Comparison of ENCODE assay signal across 8 cellular contexts in the genomic region with DNA sequence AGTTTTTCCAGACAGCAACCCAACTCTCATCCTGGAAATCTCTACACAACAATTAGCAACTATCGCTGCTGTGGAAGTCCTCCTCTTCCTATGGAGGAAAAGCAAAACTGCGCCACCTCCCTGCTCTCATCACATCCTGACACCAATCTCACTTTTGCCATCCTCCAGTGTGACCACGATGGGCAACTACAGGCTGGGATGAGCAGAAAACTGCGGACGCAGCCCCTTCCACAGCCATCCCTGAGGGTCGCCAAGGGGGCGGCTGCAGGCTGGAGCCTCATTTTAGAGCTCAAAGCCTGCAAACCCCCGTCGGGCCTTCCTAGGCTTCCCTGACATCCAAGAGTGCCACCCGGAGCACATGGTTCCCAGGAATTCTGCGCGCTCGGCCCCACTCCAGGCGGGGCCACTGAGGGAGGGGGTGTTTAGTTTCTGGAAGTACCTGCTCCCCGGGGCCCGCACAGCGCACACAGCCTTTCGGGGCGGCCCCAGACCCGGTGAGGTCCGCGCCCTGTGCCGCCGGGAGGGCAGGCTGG. TPM values are rescaled to one million over a fixed set of nuclear protein-coding genes. Genes with fewer than 3 reads are reported as not detected.
DNase-seq lines count a peak whose midpoint lies in the region; ATAC-seq and TF ChIP-seq lines count a peak whose summit lies in the region.

No MANE protein-coding gene starts in this region.

- POLR2A ChIA-PET in AG04450 (lab: Yijun Ruan, JAX) = no interaction called here

- no peaks in the 10 kb centered on the region; the same call in 1 of the 2 replicates for H3K9me3 ChIP-seq in AG04450 (ENCODE audit: control insufficient read depth, insufficient read depth, low read length)
- H3K9me3 ChIP-seq in SJSA1 (replicated peaks) = peaks cover 3% of the 10 kb centered on the region; the same call in 1 of the 2 replicates
- no peaks in the 10 kb centered on the region for H3K9me3 ChIP-seq in esophagus (ENCODE audit: control insufficient read depth in 2 of 2, insufficient read depth in 1 of 2, low read depth in 1 of 2, low read length in 1 of 2)
- no peaks in the 10 kb centered on the region for H3K9me3 ChIP-seq in osteoblast (ENCODE audit: low read depth, low read length)

- peaks cover 19% of the 10 kb centered on the region for H3K36me3 ChIP-seq in SJSA1
- peaks cover 0 to 6% of the 10 kb centered on the region in 2 donors for H3K36me3 ChIP-seq in esophagus (ENCODE audit: control insufficient read depth in 2 of 2, insufficient read depth in 2 of 2, low read length in 1 of 2)
- peaks cover 18% of the 10 kb centered on the region for H3K36me3 ChIP-seq in osteoblast (ENCODE audit: insufficient read depth, low read length)

- H2AFZ ChIP-seq in osteoblast (ENCODE audit: low read length) = peak overlapping the region; percentile 73

- H4K20me1 ChIP-seq in osteoblast (ENCODE audit: insufficient read depth, low read length) = peaks cover 15% of the 10 kb centered on the region

- 16% methylated on average over 24 of the region's 24 CpGs for WGBS in esophagus, 2 donors

- no peak overlapping the region for H3K27ac ChIP-seq in AG04450 (ENCODE audit: low read depth, low read length)
- no peak overlapping the region for H3K27ac ChIP-seq in SJSA1
- H3K27ac ChIP-seq in esophagus (ENCODE audit: low read depth in 2 of 2, low read length in 1 of 2) = no peak overlapping the region
- no peak overlapping the region for H3K27ac ChIP-seq in osteoblast (ENCODE audit: low read depth, low read length)

- CTCF ChIA-PET in AG04450 (lab: Charles Lee) = no interaction called here

- peak overlapping the region; percentile 68 for H3K4me3 ChIP-seq in AG04450 (ENCODE audit: low read depth, low read length)
- peak overlapping the region; percentile 70 for H3K4me3 ChIP-seq in GM08714 (ENCODE audit: low read length)
- peak overlapping the region; percentile 66 for H3K4me3 ChIP-seq in SJSA1
- H3K4me3 ChIP-seq in esophagus (ENCODE audit: low read depth in 1 of 2, low read length in 2 of 2) = peak overlapping the region; percentile 63 to 67
- H3K4me3 ChIP-seq in osteoblast (ENCODE audit: insufficient read depth, low read length) = peak overlapping the region; percentile 65

- H3K4me2 ChIP-seq in osteoblast (ENCODE audit: insufficient read depth, low read length) = peak overlapping the region; percentile 82

- no peak; the same call in 1 of the 2 replicates for TF ChIP-seq CTCF in AG04450 (IDR thresholded peaks at IDR 0.05; ENCODE audit: low read depth, low read length)
- TF ChIP-seq CTCF in osteoblast (IDR thresholded peaks at IDR 0.05; ENCODE audit: extremely low read depth, low read depth, low read length) = peak; percentile 22

- peaks cover 17% of the 10 kb centered on the region for H3K4me1 ChIP-seq in SJSA1 (replicated peaks)
- H3K4me1 ChIP-seq in esophagus (ENCODE audit: control insufficient read depth in 2 of 2, insufficient read depth in 2 of 2, low read length in 1 of 2) = peaks cover 3 to 14% of the 10 kb centered on the region in 2 donors
- H3K4me1 ChIP-seq in osteoblast (ENCODE audit: insufficient read depth, low read length) = peaks cover 8% of the 10 kb centered on the region

- DNase-seq in AG04450 (ENCODE audit: low read depth, low spot score) (no peak), SJSA1 (ENCODE audit: low read depth in 1 of 2, low spot score in 2 of 2) (no peak), osteoblast (ENCODE audit: insufficient read length, low spot score, missing footprints) (peak; percentile 73)
- DNase-seq in effector CD4-positive, alpha-beta T cell = no peak

- H3K79me2 ChIP-seq in osteoblast (ENCODE audit: insufficient read depth, low read length) = peaks cover 31% of the 10 kb centered on the region

- no peaks in the 10 kb centered on the region for H3K27me3 ChIP-seq in AG04450 (ENCODE audit: control insufficient read depth, insufficient read depth, low read length)
- no peaks in the 10 kb centered on the region for H3K27me3 ChIP-seq in SJSA1 (replicated peaks)
- H3K27me3 ChIP-seq in esophagus (ENCODE audit: control insufficient read depth in 1 of 2, insufficient read depth in 2 of 2, low read length in 2 of 2) = no peaks in the 10 kb centered on the region
- H3K27me3 ChIP-seq in osteoblast (ENCODE audit: insufficient read depth, low read length) = no peaks in the 10 kb centered on the region

- ATAC-seq in HG03159 (IDR thresholded peaks at IDR 0.05; ENCODE audit: unreplicated experiment) (no peak), HG03095 (IDR thresholded peaks at IDR 0.05; ENCODE audit: unreplicated experiment) (no peak)

RNA-seq across cellular contexts. Expression of gene TCFL5, which starts 1.2 kb away (rescaled TPM):
- polyA plus RNA-seq in AG04450 (2011; rRNA removed) (8.7 and 9.9 TPM in 2 replicates), esophagus (1 to 10 TPM; 2.8 to 3.5 TPM)
- 4.0 and 5.1 TPM in 2 replicates for polyA minus RNA-seq in AG04450 (2011; rRNA and poly(A)+ RNA removed)
- 6.3 and 12.8 TPM in 2 replicates for total RNA-seq in SJSA1 (2014; rRNA removed; shearing (Covaris generic))
- total RNA-seq in osteoblast = 13.0 TPM in 2 replicates

RNA-seq across cellular contexts. Expression of gene COL9A3, which starts 43.6 kb away (rescaled TPM):
- polyA plus RNA-seq in AG04450 (2011; rRNA removed) = 0.69 and 0.98 TPM in 2 replicates
- 0.23 and 0.39 TPM in 2 replicates for polyA minus RNA-seq in AG04450 (2011; rRNA and poly(A)+ RNA removed)
- not detected in 2 replicates for total RNA-seq in SJSA1 (2014; rRNA removed; shearing (Covaris generic))
- polyA plus RNA-seq in esophagus = 1 to 10 TPM; 1.4 to 3.8 TPM
- total RNA-seq in osteoblast = not detected in 2 replicates

RNA-seq across cellular contexts. Expression of gene OGFR, which starts 55.8 kb away (rescaled TPM):
- polyA plus RNA-seq in AG04450 (2011; rRNA removed) (19.7 and 21.7 TPM in 2 replicates), esophagus (10 to 100 TPM; 16.9 to 35.6 TPM)
- 22.0 and 32.6 TPM in 2 replicates for polyA minus RNA-seq in AG04450 (2011; rRNA and poly(A)+ RNA removed)
- total RNA-seq in SJSA1 (2014; rRNA removed; shearing (Covaris generic)) = 59.2 and 73.3 TPM in 2 replicates
- total RNA-seq in osteoblast = 32.4 and 39.1 TPM in 2 replicates
